1 cellular context compared by ENCODE assay signal in genomic region chr1:179954494-179955317, GRCh38.
TF ChIP-seq lines count a peak whose summit lies in the region.

CEP350 (plus strand) TSS chr1:179954810; CDS start chr1:179986182, 31,372 bp downstream.

TF ChIP-seq in HepG2, 621 proteins besides CTCF, POLR2A, EP300 and RAD21 (continued from another document):
- peak; percentile 31; the same call in 1 of the 2 replicates for TF ChIP-seq ZNF609 (CRISPR knock-in tag; IDR thresholded peaks at IDR 0.05; ENCODE audit: borderline replicate concordance)
- peak; percentile 66; the same call in 1 of the 2 replicates for TF ChIP-seq ZNF275 (CRISPR knock-in tag; IDR thresholded peaks at IDR 0.05; ENCODE audit: borderline replicate concordance)
- TF ChIP-seq RFX5 (IDR thresholded peaks at IDR 0.05; ENCODE audit: low read depth, low read length), result no peak
- peak; percentile 68; the same call in 1 of the 2 replicates for TF ChIP-seq SKIL (CRISPR knock-in tag; IDR thresholded peaks at IDR 0.05; ENCODE audit: borderline replicate concordance)
- TF ChIP-seq DPF2 (CRISPR knock-in tag; IDR thresholded peaks at IDR 0.05; ENCODE audit: borderline replicate concordance, low read depth), result no peak
- peak; percentile 42; the same call in 1 of the 2 replicates for TF ChIP-seq HES4 (CRISPR knock-in tag; IDR thresholded peaks at IDR 0.05; ENCODE audit: borderline replicate concordance)
- 0 out of 2 replicates have a peak, but pooled peaks have one; percentile 23 for TF ChIP-seq ZNF777 (CRISPR knock-in tag; IDR thresholded peaks at IDR 0.05)
- 0 out of 2 replicates have a peak, but pooled peaks have one; percentile 34 for TF ChIP-seq ZSCAN22 (CRISPR knock-in tag; IDR thresholded peaks at IDR 0.05)
- TF ChIP-seq YEATS4 (CRISPR knock-in tag; IDR thresholded peaks at IDR 0.05; ENCODE audit: borderline replicate concordance), result peak; percentile 93
- TF ChIP-seq NR2F1 (CRISPR knock-in tag; IDR thresholded peaks at IDR 0.05), result no peak
- no peak for TF ChIP-seq ZNF10 (CRISPR knock-in tag; IDR thresholded peaks at IDR 0.05; ENCODE audit: borderline replicate concordance, low read depth)
- TF ChIP-seq TMF1 (CRISPR knock-in tag; IDR thresholded peaks at IDR 0.05; ENCODE audit: low read depth), result peak; percentile 55; the same call in 1 of the 2 replicates
- TF ChIP-seq PREB (CRISPR knock-in tag; IDR thresholded peaks at IDR 0.05), result no peak
- peak; percentile 67; the same call in 1 of the 2 replicates for TF ChIP-seq SP1 (IDR thresholded peaks at IDR 0.05)
- 0 out of 2 replicates have a peak, but pooled peaks have one; percentile 37 for TF ChIP-seq SP1 (CRISPR knock-in tag; IDR thresholded peaks at IDR 0.05)
- TF ChIP-seq GATA4 (IDR thresholded peaks at IDR 0.05; ENCODE audit: borderline replicate concordance, low read depth), result 0 out of 2 replicates have a peak, but pooled peaks have one; percentile 31
- TF ChIP-seq SOX6 (IDR thresholded peaks at IDR 0.05), result no peak
- peak; percentile 59; the same call in 1 of the 2 replicates for TF ChIP-seq SOX6 (CRISPR knock-in tag; IDR thresholded peaks at IDR 0.05)
- no peak for TF ChIP-seq GABPA (IDR thresholded peaks at IDR 0.05; ENCODE audit: low read depth, low read length)
- peak; percentile 72 for TF ChIP-seq GABPA (CRISPR knock-in tag; IDR thresholded peaks at IDR 0.05; ENCODE audit: low read depth)
- peak; percentile 76; the same call in 1 of the 2 replicates for TF ChIP-seq CBFB (CRISPR knock-in tag; IDR thresholded peaks at IDR 0.05)
- TF ChIP-seq RBM39 (IDR thresholded peaks at IDR 0.05; ENCODE audit: low read depth, low read length, poor library complexity, severe bottlenecking), result peak; percentile 83
- TF ChIP-seq ZNF441 (CRISPR knock-in tag; IDR thresholded peaks at IDR 0.05; ENCODE audit: borderline replicate concordance), result peak; percentile 62; the same call in 1 of the 2 replicates
- peak; percentile 80; the same call in 1 of the 2 replicates for TF ChIP-seq MEF2D (CRISPR knock-in tag; IDR thresholded peaks at IDR 0.05)
- TF ChIP-seq RARG (CRISPR knock-in tag; IDR thresholded peaks at IDR 0.05; ENCODE audit: low read depth), result peak; percentile 84
- no peak for TF ChIP-seq BHLHE40 (IDR thresholded peaks at IDR 0.05; ENCODE audit: low read length)
- TF ChIP-seq CREB1 (IDR thresholded peaks at IDR 0.05), result peak; percentile 68
- no peak; the same call in 1 of the 2 replicates for TF ChIP-seq CREB1 (CRISPR knock-in tag; IDR thresholded peaks at IDR 0.05)
- TF ChIP-seq MAX (IDR thresholded peaks at IDR 0.05), result peak; percentile 80; the same call in 1 of the 2 replicates
- TF ChIP-seq ZBTB8A (CRISPR knock-in tag; IDR thresholded peaks at IDR 0.05; ENCODE audit: borderline replicate concordance, low read depth), result no peak
- peak; percentile 62 for TF ChIP-seq AGO1 (IDR thresholded peaks at IDR 0.05; ENCODE audit: low read depth, low read length, poor library complexity, severe bottlenecking)
- peak; percentile 88 for TF ChIP-seq HDAC1 (CRISPR knock-in tag; IDR thresholded peaks at IDR 0.05)
- no peak for TF ChIP-seq ZNF740 (CRISPR knock-in tag; IDR thresholded peaks at IDR 0.05)
- no peak for TF ChIP-seq NR2F6 (IDR thresholded peaks at IDR 0.05)
- peak; percentile 61 for TF ChIP-seq NR2F6 (CRISPR knock-in tag; IDR thresholded peaks at IDR 0.05)
- TF ChIP-seq NFATC3 (CRISPR knock-in tag; IDR thresholded peaks at IDR 0.05), result 0 out of 2 replicates have a peak, but pooled peaks have one; percentile 47
- 0 out of 2 replicates have a peak, but pooled peaks have one; percentile 72 for TF ChIP-seq HNRNPL (IDR thresholded peaks at IDR 0.05; ENCODE audit: low read depth, low read length)
- TF ChIP-seq ZNF800 (CRISPR knock-in tag; IDR thresholded peaks at IDR 0.05), result 0 out of 2 replicates have a peak, but pooled peaks have one; percentile 69
- 0 out of 2 replicates have a peak, but pooled peaks have one; percentile 34 for TF ChIP-seq ARID3A (IDR thresholded peaks at IDR 0.05; ENCODE audit: low read depth, low read length)
- no peak for TF ChIP-seq ZNF296 (CRISPR knock-in tag; conservative IDR thresholded peaks at IDR 0.05)
- peak; percentile 6; the same call in 1 of the 2 replicates for TF ChIP-seq SRF (IDR thresholded peaks at IDR 0.05; ENCODE audit: low read depth, low read length)
- TF ChIP-seq ZNF564 (CRISPR knock-in tag; IDR thresholded peaks at IDR 0.05), result peak; percentile 75; the same call in 1 of the 2 replicates
- TF ChIP-seq ZNF431 (CRISPR knock-in tag; IDR thresholded peaks at IDR 0.05; ENCODE audit: borderline replicate concordance, low read depth), result peak; percentile 22; the same call in 1 of the 2 replicates
TF ChIP-seq in HepG2: peak in this region for 290.
